ENCODE assay signal across 21 cellular contexts in the genomic region with DNA sequence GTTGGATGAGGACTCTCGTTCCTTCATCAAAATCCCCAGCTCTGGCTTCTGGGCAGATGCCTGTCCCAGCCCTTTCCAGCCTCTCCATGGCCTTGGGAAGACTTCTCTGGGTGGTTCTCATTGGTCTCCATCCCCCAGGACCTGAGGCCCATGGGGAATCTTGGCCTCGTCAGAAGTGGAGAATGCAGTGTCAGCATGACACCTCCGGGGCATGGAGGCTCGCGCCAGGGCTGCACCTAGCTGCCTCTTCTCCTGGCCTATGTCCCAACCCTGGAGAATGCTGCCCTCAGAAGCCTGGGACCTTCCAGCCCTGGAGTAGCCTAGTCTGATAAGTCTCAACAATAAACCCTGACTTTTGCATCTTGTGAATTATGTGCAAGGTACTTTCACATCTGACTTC. TPM values are rescaled to one million over a fixed set of nuclear protein-coding genes. Genes with fewer than 3 reads are reported as not detected.
"Had no signal": no experiment of that assay in that cellular context is flagged by ENCODE, and none has a peak within 500 bp of the region (broad histone marks: within the 10 kb centered on the region; RNA-seq: fewer than 3 reads in every experiment).

No MANE protein-coding gene starts in this region.

- H3K27ac ChIP-seq: cardiac muscle cell, epithelial cell of prostate, skin epidermis, tibial nerve, vagina had no signal

- H3K9me3 ChIP-seq: tibial nerve, vagina had no signal

- H3K4me3 ChIP-seq: cardiac muscle cell, skin epidermis, tibial nerve, vagina had no signal

- H3K36me3 ChIP-seq: cardiac muscle cell, tibial nerve, vagina had no signal

- DNase-seq: activated CD4-positive, alpha-beta T cell treated with anti-CD3 and anti-CD28 coated beads, Interleukin-2, amount 50 U/mL, for 4 hours; activated naive CD4-positive, alpha-beta T cell treated with anti-CD3 and anti-CD28 coated beads for 36 hours; foreskin melanocyte; retina; stimulated activated CD4-positive, alpha-beta T cell treated with anti-CD3 and anti-CD28 coated beads, Interleukin-15, amount 100 ng/mL, for 24 hours; stimulated activated CD4-positive, alpha-beta T cell treated with anti-CD3 and anti-CD28 coated beads, Interleukin-4, amount 100 ng/mL, for 1 hour; stimulated activated naive B cell treated with anti-CD40 and anti-IgM and Interleukin-4, amounts not matched to agents 10 μg/mL and 1 μg/mL and 100 μg/mL, for 72 hours; T-helper 1 cell; T1000 had no signal

- H3K27me3 ChIP-seq: cardiac muscle cell, vagina had no signal

RNA-seq across cellular contexts. Expression of gene KBTBD13, which starts 3.0 kb away (rescaled TPM):
- total RNA-seq: activated naive CD4-positive, alpha-beta T cell treated with anti-CD3 and anti-CD28 coated beads for 36 hours; activated T-helper 2 cell treated with anti-CD3 and anti-CD28 coated beads, Interferon-gamma antibody, Interleukin-2, Interleukin-4, amounts not matched to agents 10 μg/mL and 5 μg/mL and 100 μg/mL, durations not matched to agents 14 hours and 24 hours and 36 hours; dermis microvascular lymphatic vessel endothelial cell; fibroblast of lung; kidney epithelial cell; liver; mesenteric fat pad; natural killer cell treated with Interleukin-12 subunit alpha and Interleukin-12 subunit beta and Interleukin-15 and Interleukin-18, amount 100 ng/mL, for 72 hours; tibial nerve; vagina had no signal
- polyA plus RNA-seq: liver had no signal

RNA-seq across cellular contexts. Expression of gene RASL12, which starts 11.8 kb away (rescaled TPM):
- total RNA-seq: activated naive CD4-positive, alpha-beta T cell treated with anti-CD3 and anti-CD28 coated beads for 36 hours; activated T-helper 2 cell treated with anti-CD3 and anti-CD28 coated beads, Interferon-gamma antibody, Interleukin-2, Interleukin-4, amounts not matched to agents 10 μg/mL and 5 μg/mL and 100 μg/mL, durations not matched to agents 14 hours and 24 hours and 36 hours; dermis microvascular lymphatic vessel endothelial cell; natural killer cell treated with Interleukin-12 subunit alpha and Interleukin-12 subunit beta and Interleukin-15 and Interleukin-18, amount 100 ng/mL, for 72 hours had no signal

RNA-seq across cellular contexts. Expression of gene SLC51B, which starts 34.4 kb away (rescaled TPM):
- total RNA-seq: activated naive CD4-positive, alpha-beta T cell treated with anti-CD3 and anti-CD28 coated beads for 36 hours; activated T-helper 2 cell treated with anti-CD3 and anti-CD28 coated beads, Interferon-gamma antibody, Interleukin-2, Interleukin-4, amounts not matched to agents 10 μg/mL and 5 μg/mL and 100 μg/mL, durations not matched to agents 14 hours and 24 hours and 36 hours; cardiac muscle cell; dermis microvascular lymphatic vessel endothelial cell; kidney epithelial cell; mesenteric fat pad; natural killer cell treated with Interleukin-12 subunit alpha and Interleukin-12 subunit beta and Interleukin-15 and Interleukin-18, amount 100 ng/mL, for 72 hours; vagina had no signal
- polyA plus RNA-seq: cardiac muscle cell had no signal
